ENCODE assay signal across 17 cellular contexts in genomic region chr11:104843150-104843837, GRCh38. TPM values are rescaled to one million over a fixed set of nuclear protein-coding genes. Genes with fewer than 3 reads are reported as not detected.
"Had no signal": no experiment of that assay in that cellular context is flagged by ENCODE, and none has a peak within 500 bp of the region (broad histone marks: within the 10 kb centered on the region; RNA-seq: fewer than 3 reads in every experiment).

No MANE protein-coding gene starts in this region.

- H3K27me3 Mint-ChIP-seq: activated T-helper 17 cell treated with anti-CD3 and anti-CD28 coated beads, Interleukin-2, amount 50 U/mL, for 72 hours had no signal

- H3K4me3 Mint-ChIP-seq: activated T-helper 17 cell treated with anti-CD3 and anti-CD28 coated beads, Interleukin-2, amount 50 U/mL, for 72 hours; mesothelial cell of epicardium had no signal

- ATAC-seq: activated T-helper 17 cell treated with anti-CD3 and anti-CD28 coated beads, Interleukin-2, amount 50 U/mL, for 72 hours; foreskin keratinocyte; sciatic nerve had no signal

- DNase-seq: activated naive CD4-positive, alpha-beta T cell treated with Interleukin-2 at 50 U/mL for 16 hours; activated T-cell treated with anti-CD3 and anti-CD28 coated beads for 4 hours; aorta; cortex of kidney; effector memory CD4-positive, alpha-beta T cell; foreskin keratinocyte; glutamatergic neuron; ovary; spleen; stomach; testis; upper lobe of left lung had no signal

- H3K4me1 Mint-ChIP-seq: activated T-helper 17 cell treated with anti-CD3 and anti-CD28 coated beads, Interleukin-2, amount 50 U/mL, for 72 hours had no signal

- H3K27ac Mint-ChIP-seq: activated T-helper 17 cell treated with anti-CD3 and anti-CD28 coated beads, Interleukin-2, amount 50 U/mL, for 72 hours; mesothelial cell of epicardium had no signal

RNA-seq across cellular contexts. Expression of gene CASP12, which starts 55.0 kb away (rescaled TPM):
- total RNA-seq: activated T-helper 17 cell treated with anti-CD3 and anti-CD28 coated beads, Interleukin-2, amount 50 U/mL, for 72 hours; foreskin keratinocyte; mesothelial cell of epicardium; myocyte; T-helper 2 cell treated with Interferon-gamma antibody and Interleukin-4, amounts not matched to agents 100 ng/mL and 5 ng/mL, for 36 hours had no signal
